Comparison of ENCODE assay signal across 27 cellular contexts in the genomic region with DNA sequence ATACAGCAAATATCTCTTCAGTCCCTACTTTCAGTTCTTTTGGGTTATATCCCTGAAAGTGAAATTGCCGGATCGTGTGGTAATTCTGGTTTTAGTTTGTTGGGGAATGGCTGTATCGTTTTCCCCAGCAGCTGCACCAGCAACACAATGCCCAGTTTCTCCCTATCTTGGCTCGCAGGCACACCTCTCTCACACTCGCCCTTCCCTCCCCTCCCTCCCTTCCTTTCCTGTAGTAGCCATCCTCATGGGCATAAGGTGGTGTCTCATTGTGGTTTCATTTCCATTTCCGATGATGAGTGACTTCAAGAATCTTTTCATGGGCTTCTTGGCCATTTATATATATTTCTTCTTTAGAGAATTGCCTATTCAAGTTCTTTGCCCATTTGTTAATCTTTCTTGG. TPM values are rescaled to one million over a fixed set of nuclear protein-coding genes. Genes with fewer than 3 reads are reported as not detected.
"Had no signal": no experiment of that assay in that cellular context is flagged by ENCODE, and none has a peak within 500 bp of the region (broad histone marks: within the 10 kb centered on the region; RNA-seq: fewer than 3 reads in every experiment).

No MANE protein-coding gene starts in this region.

- H3K27me3 ChIP-seq: MG63, SJSA1 had no signal

- H3K27ac ChIP-seq: RWPE1, SJSA1 had no signal

- H3K9me3 ChIP-seq: SJSA1 had no signal

- H3K27me3 Mint-ChIP-seq: activated CD8-positive, alpha-beta T cell treated with anti-CD3 and anti-CD28 coated beads for 36 hours; activated naive CD4-positive, alpha-beta T cell treated with anti-CD3 and anti-CD28 coated beads, Interleukin-2, amount 50 U/mL, for 24 hours; brain; central memory CD8-positive, alpha-beta T cell had no signal

- H3K36me3 ChIP-seq: MG63 had no signal

- ATAC-seq: activated CD4-positive, CD25-positive, alpha-beta regulatory T cell treated with anti-CD3 and anti-CD28 coated beads, Interleukin-2, amount 50 U/mL, for 24 hours; activated CD8-positive, alpha-beta T cell treated with anti-CD3 and anti-CD28 coated beads for 36 hours; Panc1; SK-N-SH treated with all-trans-retinoic acid at 6 μM for 48 hours had no signal

- H3K27ac Mint-ChIP-seq: activated CD8-positive, alpha-beta T cell treated with anti-CD3 and anti-CD28 coated beads for 36 hours; brain had no signal

- H3K4me3 ChIP-seq: MG63, SJSA1 had no signal

- H3K4me1 ChIP-seq: SJSA1 had no signal

- H3K4me3 Mint-ChIP-seq: activated CD8-positive, alpha-beta T cell treated with anti-CD3 and anti-CD28 coated beads for 36 hours; activated naive CD4-positive, alpha-beta T cell treated with anti-CD3 and anti-CD28 coated beads, Interleukin-2, amount 50 U/mL, for 24 hours; brain; central memory CD8-positive, alpha-beta T cell had no signal

- H3K9me3 Mint-ChIP-seq: activated CD8-positive, alpha-beta T cell treated with anti-CD3 and anti-CD28 coated beads for 36 hours; activated naive CD4-positive, alpha-beta T cell treated with anti-CD3 and anti-CD28 coated beads, Interleukin-2, amount 50 U/mL, for 24 hours; central memory CD8-positive, alpha-beta T cell had no signal

- DNase-seq: activated CD4-positive, alpha-beta T cell treated with anti-CD3 and anti-CD28 coated beads for 4 hours; activated CD8-positive, alpha-beta memory T cell treated with anti-CD3 and anti-CD28 coated beads, Interleukin-2, amount 50 U/mL, for 4 hours; activated CD8-positive, alpha-beta T cell treated with anti-CD3 and anti-CD28 coated beads for 36 hours; amygdala; MG63; MV-4-11; NCI-H1092 treated with DMSO at 0.1 percent for 48 hours; NCI-H1417 treated with DMSO at 0.1 percent for 48 hours; NCI-H1694; NCI-H2029; NCI-H2107; NCI-H2171 treated with DMSO at 0.1 percent for 48 hours; NCI-H226; NCI-H526; NCI-H774; SHP77; SW 1271 had no signal

RNA-seq across cellular contexts. Expression of a gene that starts 8.6 kb away (rescaled TPM):
- total RNA-seq: NCI-H460, SJSA1 had no signal

RNA-seq across cellular contexts. Expression of a gene that starts 40.4 kb away (rescaled TPM):
- total RNA-seq: OCI-LY7 had no signal
